18 cellular contexts compared by ENCODE assay signal in the genomic region with DNA sequence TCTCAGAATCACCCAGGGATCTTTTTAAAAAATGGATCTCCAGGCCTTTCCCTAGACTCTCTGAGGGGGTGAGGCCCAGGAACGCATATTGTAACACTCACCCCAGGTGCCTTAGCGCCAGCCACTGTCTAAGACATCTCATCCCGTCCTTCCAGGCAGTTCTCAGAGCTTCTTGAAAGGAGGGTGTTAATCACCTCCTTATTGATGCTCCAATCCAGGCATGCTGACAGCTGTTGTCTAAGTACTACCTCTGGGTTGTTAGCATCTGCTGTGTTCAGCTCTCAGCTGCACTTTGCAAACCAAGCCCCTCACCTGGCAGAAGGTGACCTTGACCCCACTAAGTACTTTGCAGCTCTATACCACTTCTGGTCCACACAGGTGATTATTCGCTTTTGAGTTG.
"Had no signal": no experiment of that assay in that cellular context is flagged by ENCODE, and none has a peak within 500 bp of the region (broad histone marks: within the 10 kb centered on the region; RNA-seq: fewer than 3 reads in every experiment).

No MANE protein-coding gene starts in this region.

- H3K27me3 ChIP-seq: cardiac muscle cell, gastrocnemius medialis, right lobe of liver, spleen, transverse colon had no signal

- H3K4me1 ChIP-seq: gastrocnemius medialis, left ventricle myocardium inferior, psoas muscle, right lobe of liver, spleen, transverse colon had no signal

- H3K27ac ChIP-seq: cardiac muscle cell, gastrocnemius medialis, left ventricle myocardium inferior, psoas muscle, right lobe of liver, spleen, transverse colon had no signal

- ATAC-seq: activated T-helper 17 cell treated with anti-CD3 and anti-CD28 coated beads, Interleukin-2, amount 50 U/mL, for 72 hours; gastrocnemius medialis; natural killer cell treated with Interleukin-12 subunit alpha and Interleukin-12 subunit beta and Interleukin-15 and Interleukin-18, amount 100 ng/mL, for 72 hours; psoas muscle; right lobe of liver had no signal

- H3K4me3 Mint-ChIP-seq: activated CD4-positive, alpha-beta T cell treated with anti-CD3 and anti-CD28 coated beads, Interleukin-2, amount 10 ng/mL, durations not matched to agents 7 days and 5 days; activated naive CD4-positive, alpha-beta T cell treated with anti-CD3 and anti-CD28 coated beads for 36 hours; activated T-helper 17 cell treated with anti-CD3 and anti-CD28 coated beads, Interleukin-2, amount 50 U/mL, for 72 hours; memory B cell; natural killer cell treated with Interleukin-12 subunit alpha and Interleukin-12 subunit beta and Interleukin-15 and Interleukin-18, amount 100 ng/mL, for 72 hours had no signal

- H3K9me3 ChIP-seq: gastrocnemius medialis, left ventricle myocardium inferior, psoas muscle, right lobe of liver, spleen, transverse colon had no signal

- H3K36me3 Mint-ChIP-seq: memory B cell; natural killer cell treated with Interleukin-12 subunit alpha and Interleukin-12 subunit beta and Interleukin-15 and Interleukin-18, amount 100 ng/mL, for 72 hours had no signal

- H3K9me3 Mint-ChIP-seq: activated CD4-positive, alpha-beta T cell treated with anti-CD3 and anti-CD28 coated beads, Interleukin-2, amount 10 ng/mL, durations not matched to agents 7 days and 5 days; activated naive CD4-positive, alpha-beta T cell treated with anti-CD3 and anti-CD28 coated beads for 36 hours; activated T-helper 17 cell treated with anti-CD3 and anti-CD28 coated beads, Interleukin-2, amount 50 U/mL, for 72 hours; memory B cell; natural killer cell treated with Interleukin-12 subunit alpha and Interleukin-12 subunit beta and Interleukin-15 and Interleukin-18, amount 100 ng/mL, for 72 hours had no signal

- H3K4me3 ChIP-seq: cardiac muscle cell, gastrocnemius medialis, left ventricle myocardium inferior, psoas muscle, right lobe of liver, spleen, transverse colon had no signal

- H3K36me3 ChIP-seq: cardiac muscle cell, gastrocnemius medialis, left ventricle myocardium inferior, right lobe of liver, spleen, transverse colon had no signal

- H3K4me1 Mint-ChIP-seq: activated CD4-positive, alpha-beta T cell treated with anti-CD3 and anti-CD28 coated beads, Interleukin-2, amount 10 ng/mL, durations not matched to agents 7 days and 5 days; activated T-helper 17 cell treated with anti-CD3 and anti-CD28 coated beads, Interleukin-2, amount 50 U/mL, for 72 hours; memory B cell had no signal

- H3K27ac Mint-ChIP-seq: activated CD4-positive, alpha-beta T cell treated with anti-CD3 and anti-CD28 coated beads, Interleukin-2, amount 10 ng/mL, durations not matched to agents 7 days and 5 days; activated naive CD4-positive, alpha-beta T cell treated with anti-CD3 and anti-CD28 coated beads for 36 hours; activated T-helper 17 cell treated with anti-CD3 and anti-CD28 coated beads, Interleukin-2, amount 50 U/mL, for 72 hours; memory B cell; natural killer cell treated with Interleukin-12 subunit alpha and Interleukin-12 subunit beta and Interleukin-15 and Interleukin-18, amount 100 ng/mL, for 72 hours had no signal

- DNase-seq: activated CD4-positive, alpha-beta T cell treated with anti-CD3 and anti-CD28 coated beads, Interleukin-2, amount 10 ng/mL, durations not matched to agents 7 days and 5 days; activated CD4-positive, CD25-positive, alpha-beta regulatory T cell; activated CD8-positive, alpha-beta memory T cell treated with anti-CD3 and anti-CD28 coated beads for 24 hours; activated naive CD4-positive, alpha-beta T cell treated with anti-CD3 and anti-CD28 coated beads for 36 hours; gastrocnemius medialis; kidney; left ventricle myocardium inferior; psoas muscle; right lobe of liver; spleen; stimulated activated CD4-positive, alpha-beta T cell treated with anti-CD3 and anti-CD28 coated beads, Interleukin-2, amount 100 ng/mL, for 24 hours; stimulated activated naive CD4-positive, alpha-beta T cell; substantia nigra; transverse colon had no signal
